8 cellular contexts compared by ENCODE assay signal in the genomic region with DNA sequence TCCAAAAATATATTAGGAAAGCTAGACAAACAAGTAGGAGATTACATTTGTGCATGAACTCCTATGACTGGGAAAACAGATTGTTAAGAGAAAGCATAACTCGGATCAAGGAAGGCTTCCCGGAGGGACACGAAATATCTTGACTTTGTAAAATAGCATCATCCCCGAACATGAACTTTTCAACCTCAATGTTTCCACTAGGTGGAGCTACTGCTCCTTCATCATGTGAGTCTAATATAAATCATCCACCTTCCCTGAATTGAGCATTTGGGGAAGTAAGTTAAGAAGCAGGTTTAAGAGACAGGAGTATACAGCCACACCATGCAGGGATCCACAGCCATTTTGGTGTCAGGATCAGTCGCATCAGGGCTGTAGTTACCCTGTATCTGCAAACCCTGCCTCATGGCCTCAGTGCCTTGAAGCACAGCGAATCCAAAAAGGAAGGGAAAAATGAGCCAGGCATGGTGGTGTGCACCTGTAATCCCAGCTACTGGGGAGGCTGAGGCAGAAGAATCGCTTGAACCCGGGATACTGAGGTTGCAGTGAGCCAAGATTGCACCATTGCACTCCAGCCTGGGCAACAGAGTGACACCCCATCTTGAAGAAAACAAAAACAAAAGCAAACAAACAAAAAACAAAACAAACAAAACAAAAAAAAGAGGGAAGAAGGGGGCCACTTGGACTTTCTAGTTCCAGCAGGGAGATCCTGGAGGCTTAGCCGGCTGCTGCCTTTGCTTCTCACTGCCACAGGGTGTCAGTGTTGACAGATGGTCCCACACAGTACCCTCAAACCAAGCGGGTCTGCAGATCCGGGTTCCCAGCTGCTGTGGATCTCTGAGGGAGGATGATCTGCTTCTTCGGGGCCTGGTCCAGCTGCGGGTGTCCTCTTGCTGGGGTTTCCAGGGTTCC. TPM values are rescaled to one million over a fixed set of nuclear protein-coding genes. Genes with fewer than 3 reads are reported as not detected.
DNase-seq lines count a peak whose midpoint lies in the region; FAIRE-seq and TF ChIP-seq lines count a peak whose summit lies in the region.
"Not testable (repeated sequence)": the region's sequence is repeated elsewhere in the genome, so short reads cannot be mapped to it uniquely, and the experiment has no call there.

No MANE protein-coding gene starts in this region.

- peak; percentile 53 to 67 for DNase-seq in AML-193 (lab: John Stamatoyannopoulos, UW)
- DNase-seq in NCI-H1694 (lab: John Stamatoyannopoulos, UW), result peak; percentile 64
- peak; percentile 39 to 51 for DNase-seq in SJCRH30
- DNase-seq in adipocyte (ENCODE audit: low read depth), result peak; percentile 63
- peak; percentile 29 for DNase-seq in fibroblast of gingiva (ENCODE audit: low read depth)
- peak; percentile 20 for DNase-seq in small intestine

- not testable (repeated sequence) for H3K4me3 ChIP-seq in GM12875 (ENCODE audit: low read depth, low read length); SJCRH30; adipocyte (ENCODE audit: low read length); liver (ENCODE audit: low read depth in 1 of 3, low read length in 3 of 3); small intestine (ENCODE audit: low read depth in 1 of 2, low read length in 2 of 2)

- H3K27me3 ChIP-seq in SJCRH30; adipocyte (replicated peaks; ENCODE audit: control insufficient read depth, insufficient read depth, low read length); liver (ENCODE audit: control insufficient read depth in 4 of 4, insufficient read depth in 4 of 4, low read length in 3 of 4); small intestine (ENCODE audit: control insufficient read depth in 2 of 2, insufficient read depth in 2 of 2, low read length in 2 of 2): not testable (repeated sequence)

- H3K4me1 ChIP-seq in SJCRH30; adipocyte (ENCODE audit: control insufficient read depth, insufficient read depth, low read length); liver (ENCODE audit: control insufficient read depth in 4 of 4, insufficient read depth in 4 of 4, low read length in 3 of 4); small intestine (ENCODE audit: control insufficient read depth in 2 of 2, insufficient read depth in 1 of 2, low read depth in 1 of 2, low read length in 1 of 2): not testable (repeated sequence)

- TF ChIP-seq RAD21 in liver (IDR thresholded peaks at IDR 0.05), result peak in 1 of 2 donors; percentile 27

- H3K9ac ChIP-seq in adipocyte (ENCODE audit: low read length); liver (ENCODE audit: low read depth in 1 of 2, low read length in 2 of 2): not testable (repeated sequence)

- not testable (repeated sequence) for H3K27ac ChIP-seq in SJCRH30; liver (ENCODE audit: low read depth in 1 of 2, low read length in 2 of 2); small intestine (ENCODE audit: low read depth in 1 of 2, low read length in 1 of 2)

- not testable (repeated sequence) for FAIRE-seq in small intestine (lab: Jason Lieb, UNC)

- H3K36me3 ChIP-seq in SJCRH30; adipocyte (ENCODE audit: control insufficient read depth, insufficient read depth, low read length, severe bottlenecking); liver (ENCODE audit: control insufficient read depth in 4 of 4, insufficient read depth in 3 of 4, low read depth in 1 of 4, low read length in 3 of 4); small intestine (ENCODE audit: control insufficient read depth in 2 of 2, insufficient read depth in 2 of 2, low read length in 2 of 2): not testable (repeated sequence)

- WGBS in liver, result 25% methylated on average over 13 of the region's 13 CpGs
- WGBS in small intestine, 3 donors, result 26 to 34% (median 31%) methylated on average over 13 of the region's 13 CpGs

- TF ChIP-seq CTCF in GM12875 (IDR thresholded peaks at IDR 0.05; ENCODE audit: borderline replicate concordance, insufficient read depth, low read depth, low read length) (peak; percentile 53), liver (IDR thresholded peaks at IDR 0.05; ENCODE audit: low read depth, low read length, missing input control) (peak; percentile 8)

- H3K9me3 ChIP-seq in SJCRH30 (replicated peaks); adipocyte (ENCODE audit: control insufficient read depth, low read length); liver (ENCODE audit: control insufficient read depth in 4 of 4, low read length in 3 of 4); small intestine (ENCODE audit: control insufficient read depth, low read depth): not testable (repeated sequence)

RNA-seq across cellular contexts. Expression of gene CSH1, which starts 7.2 kb away (rescaled TPM):
- not detected in 2 replicates for total RNA-seq in SJCRH30 (2014; rRNA removed; shearing (Covaris generic))
- total RNA-seq in liver, result not detected
- polyA plus RNA-seq in liver, result not detected
- not detected for polyA plus RNA-seq in small intestine

RNA-seq across cellular contexts. Expression of gene GH2, which starts 7.5 kb away (rescaled TPM):
- not detected in 2 replicates for total RNA-seq in SJCRH30 (2014; rRNA removed; shearing (Covaris generic))
- not detected for total RNA-seq in liver
- polyA plus RNA-seq in liver, result not detected
- not detected for polyA plus RNA-seq in small intestine

RNA-seq across cellular contexts. Expression of gene CSH2, which starts 15.7 kb away (rescaled TPM):
- not detected in 2 replicates for total RNA-seq in SJCRH30 (2014; rRNA removed; shearing (Covaris generic))
- total RNA-seq in liver, result not detected
- not detected for polyA plus RNA-seq in liver
- polyA plus RNA-seq in small intestine, result not detected

RNA-seq across cellular contexts. Expression of gene CSHL1, which starts 21.9 kb away (rescaled TPM):
- not detected in 2 replicates for total RNA-seq in SJCRH30 (2014; rRNA removed; shearing (Covaris generic))
- total RNA-seq in liver, result not detected
- polyA plus RNA-seq in liver, result not detected
- polyA plus RNA-seq in small intestine, result not detected

RNA-seq across cellular contexts. Expression of gene GH1, which starts 29.4 kb away (rescaled TPM):
- not detected in 2 replicates for total RNA-seq in SJCRH30 (2014; rRNA removed; shearing (Covaris generic))
- total RNA-seq in liver, result not detected
- polyA plus RNA-seq in liver, result not detected
- not detected for polyA plus RNA-seq in small intestine
